9 cellular contexts compared by ENCODE assay signal in genomic region chr9:73154271-73154670, GRCh38. TPM values are rescaled to one million over a fixed set of nuclear protein-coding genes. Genes with fewer than 3 reads are reported as not detected.
DNase-seq lines count a peak whose midpoint lies in the region; ATAC-seq, FAIRE-seq and TF ChIP-seq lines count a peak whose summit lies in the region.
"Had no signal": no experiment of that assay in that cellular context is flagged by ENCODE, and none has a peak within 500 bp of the region (broad histone marks: within the 10 kb centered on the region; RNA-seq: fewer than 3 reads in every experiment).

No MANE protein-coding gene starts in this region.

- TF ChIP-seq CTCF in Calu3 (IDR thresholded peaks at IDR 0.05; ENCODE audit: unreplicated experiment), result no peak
- TF ChIP-seq CTCF in endothelial cell of umbilical vein (IDR thresholded peaks at IDR 0.05; ENCODE audit: extremely low read depth in 1 of 2, insufficient read depth in 1 of 2, low read depth in 1 of 2, low read length in 2 of 2), result no peak

- H3K9me3 Mint-ChIP-seq in Calu3 (ENCODE audit: low read depth, unreplicated experiment), result no peaks in the 10 kb centered on the region

- H3K27ac ChIP-seq in SJSA1 (no peak overlapping the region), endothelial cell of umbilical vein (ENCODE audit: insufficient read depth, low read depth, low read length) (peak overlapping the region; percentile 77), rectal smooth muscle tissue (ENCODE audit: low read depth, low read length) (peak overlapping the region; percentile 16)

- H3K9me1 ChIP-seq in endothelial cell of umbilical vein (replicated peaks; ENCODE audit: control insufficient read depth, extremely low read depth, insufficient read depth, low read length), result no peaks in the 10 kb centered on the region

- peaks cover 12% of the 10 kb centered on the region for H4K20me1 ChIP-seq in endothelial cell of umbilical vein (replicated peaks; ENCODE audit: control insufficient read depth, extremely low read depth, insufficient read depth, low read length)

- H3K36me3 ChIP-seq in SJSA1, result peaks cover 61% of the 10 kb centered on the region
- H3K36me3 ChIP-seq in endothelial cell of umbilical vein (ENCODE audit: control insufficient read depth in 2 of 2, extremely low read depth in 1 of 2, insufficient read depth in 2 of 2, low read length in 2 of 2), result peaks cover 2 to 11% of the 10 kb centered on the region in 2 experiments
- H3K36me3 ChIP-seq in rectal smooth muscle tissue (ENCODE audit: control insufficient read depth, insufficient read depth, low read length), result no peaks in the 10 kb centered on the region

- DNase-seq in Calu3, result no peak
- DNase-seq in SJSA1 (ENCODE audit: low read depth in 1 of 2, low spot score in 2 of 2), result no peak
- DNase-seq in endothelial cell of umbilical vein (ENCODE audit: low read depth, low spot score), result no peak
- DNase-seq in activated CD4-positive, CD25-positive, alpha-beta regulatory T cell treated with anti-CD3 and anti-CD28 coated beads, Interleukin-2, amount 50 U/mL, for 72 hours, result no peak
- no peak for DNase-seq in iPS-NIHi7 (ENCODE audit: extremely low spot score)
- DNase-seq: head of caudate nucleus had no signal

- no peaks in the 10 kb centered on the region for H3K27me3 Mint-ChIP-seq in Calu3 (ENCODE audit: unreplicated experiment)

- H3K9me3 ChIP-seq in SJSA1 (replicated peaks), result no peaks in the 10 kb centered on the region
- no peaks in the 10 kb centered on the region for H3K9me3 ChIP-seq in endothelial cell of umbilical vein (replicated peaks; ENCODE audit: control insufficient read depth, insufficient read depth, low read length)

- no peak for FAIRE-seq in endothelial cell of umbilical vein (lab: Jason Lieb, UNC)

- BruUV-seq in Calu3 (replicated peaks; lab: Mats Ljungman, UMichigan), result no TSS peak
- BruUV-seq in endothelial cell of umbilical vein (replicated peaks; lab: Mats Ljungman, UMichigan), result no TSS peak

- H3K4me1 Mint-ChIP-seq in Calu3 (ENCODE audit: low read depth, unreplicated experiment), result peaks cover 13% of the 10 kb centered on the region

- no peak for TF ChIP-seq POLR2A in endothelial cell of umbilical vein (IDR thresholded peaks at IDR 0.05; ENCODE audit: low read depth, low read length)

- H3K27me3 ChIP-seq in SJSA1 (replicated peaks) (no peaks in the 10 kb centered on the region), endothelial cell of umbilical vein (ENCODE audit: control insufficient read depth in 2 of 2, insufficient read depth in 2 of 2, low read length in 2 of 2) (no peaks in the 10 kb centered on the region), rectal smooth muscle tissue (ENCODE audit: control insufficient read depth, insufficient read depth, low read length) (no peaks in the 10 kb centered on the region)

- peak overlapping the region; percentile 76 for H3K4me2 ChIP-seq in endothelial cell of umbilical vein (ENCODE audit: insufficient read depth, low read length)

- H3K4me3 ChIP-seq in SJSA1, result peak overlapping the region; percentile 48
- H3K4me3 ChIP-seq in endothelial cell of umbilical vein (replicated peaks in 1 of 3; ENCODE audit: insufficient read depth in 1 of 3, low read depth in 1 of 3, low read length in 3 of 3), result peak overlapping the region; percentile 44 to 98 (median 68)
- H3K4me3 ChIP-seq in rectal smooth muscle tissue (ENCODE audit: low read length), result peak overlapping the region; percentile 53

- ATAC-seq in GM21423 (IDR thresholded peaks at IDR 0.05; ENCODE audit: unreplicated experiment) (no peak), GM18858 (IDR thresholded peaks at IDR 0.05; ENCODE audit: unreplicated experiment) (no peak)

- dilution Hi-C loops in endothelial cell of umbilical vein (cut with MboI; ENCODE audit: extremely low pct_ligation_motif_present, low sequenced_read_pairs), result no loop called here

- H3K4me1 ChIP-seq in SJSA1 (replicated peaks) (peaks cover 66% of the 10 kb centered on the region), endothelial cell of umbilical vein (ENCODE audit: control insufficient read depth, extremely low read depth, insufficient read depth, low read length) (peaks cover 55% of the 10 kb centered on the region), rectal smooth muscle tissue (ENCODE audit: control insufficient read depth, insufficient read depth, low read length) (peaks cover 15% of the 10 kb centered on the region)

- H3K36me3 Mint-ChIP-seq in Calu3 (ENCODE audit: insufficient read depth, unreplicated experiment), result peaks cover 71% of the 10 kb centered on the region

- CTCF ChIA-PET in Calu3 (lab: Charles Lee) (no interaction called here), endothelial cell of umbilical vein (lab: Charles Lee) (interaction anchor here (1.0 to 4.4 kb wide), 3 partner anchors 11 to 297 kb away, joined by 3 to 90 read pairs (median 5); no protein-coding TSS in a partner anchor)

- intact Hi-C loops in Calu3 (cut with micrococcal nuclease; ENCODE audit: unreplicated experiment), result no loop called here
- intact Hi-C loops in endothelial cell of umbilical vein (cut with micrococcal nuclease), result loop anchor here (10.0 kb wide), 1 partner anchor 789 kb away; the partner anchor contains the start of gene ZFAND5

- H3K4me3 Mint-ChIP-seq in Calu3 (ENCODE audit: low read depth, unreplicated experiment), result peak overlapping the region; percentile 80

- POLR2A ChIA-PET in endothelial cell of umbilical vein (lab: Charles Lee), result no interaction called here

- peak overlapping the region; percentile 81 for H3K27ac Mint-ChIP-seq in Calu3 (ENCODE audit: unreplicated experiment)

- H3K79me2 ChIP-seq in endothelial cell of umbilical vein (ENCODE audit: control insufficient read depth, insufficient read depth, low read length), result peaks cover 76% of the 10 kb centered on the region

- no peak overlapping the region for H2AFZ ChIP-seq in endothelial cell of umbilical vein (ENCODE audit: low read depth, low read length)

- peak overlapping the region; percentile 99 for H3K9ac ChIP-seq in endothelial cell of umbilical vein (replicated peaks; ENCODE audit: extremely low read depth, insufficient read depth, low read length)
- no peak overlapping the region for H3K9ac ChIP-seq in rectal smooth muscle tissue (ENCODE audit: low read length)

TF ChIP-seq in endothelial cell of umbilical vein, 7 proteins besides CTCF, POLR2A, EP300 and RAD21:
- no peak for TF ChIP-seq EZH2 (IDR thresholded peaks at IDR 0.05; ENCODE audit: borderline replicate concordance, low read depth, low read length, severe bottlenecking)
- TF ChIP-seq MYC (IDR thresholded peaks at IDR 0.05; ENCODE audit: low read depth, low read length), result no peak
- TF ChIP-seq MAX (IDR thresholded peaks at IDR 0.05; ENCODE audit: insufficient read depth, insufficient read length), result no peak
- no peak for TF ChIP-seq POLR2AphosphoS5 (IDR thresholded peaks at IDR 0.05; ENCODE audit: insufficient read depth, low read depth, low read length)
- no peak for TF ChIP-seq JUN (IDR thresholded peaks at IDR 0.05; ENCODE audit: borderline replicate concordance, insufficient read depth, insufficient read length, low read depth)
- no peak for TF ChIP-seq GATA2 (IDR thresholded peaks at IDR 0.05; ENCODE audit: insufficient read depth, insufficient read length, low read depth, low read length)
- TF ChIP-seq FOS (IDR thresholded peaks at IDR 0.05; ENCODE audit: borderline replicate concordance, insufficient read depth, low read length), result no peak

RNA-seq across cellular contexts. Expression of gene ANXA1, which starts 2.6 kb away (rescaled TPM):
- total RNA-seq in Calu3 (2022) (458 and 526 TPM in 2 replicates), endothelial cell of umbilical vein (525 and 578 TPM in 2 replicates)
- 848 and 934 TPM in 2 replicates for total RNA-seq in SJSA1 (2014; rRNA removed; shearing (Covaris generic))
- 313 and 403 TPM in 2 replicates for polyA plus RNA-seq in endothelial cell of umbilical vein
- 739 and 850 TPM in 2 replicates for polyA plus RNA-seq in endothelial cell of umbilical vein (2011; cell fraction: cytosol; rRNA removed)
- polyA plus RNA-seq in endothelial cell of umbilical vein (2011; cell fraction: nucleus; rRNA removed), result 853 and 889 TPM in 2 replicates
- polyA plus RNA-seq in endothelial cell of umbilical vein (2012), result 651 and 824 TPM in 2 replicates
- 346 and 389 TPM in 2 replicates for polyA minus RNA-seq in endothelial cell of umbilical vein
- 99.6 TPM for polyA minus RNA-seq in endothelial cell of umbilical vein (2011; cell fraction: cytosol; rRNA and poly(A)+ RNA removed)
- polyA minus RNA-seq in endothelial cell of umbilical vein (2011; cell fraction: nucleus; rRNA and poly(A)+ RNA removed), result 497 and 541 TPM in 2 replicates
